9 cellular contexts compared by ENCODE assay signal in the genomic region with DNA sequence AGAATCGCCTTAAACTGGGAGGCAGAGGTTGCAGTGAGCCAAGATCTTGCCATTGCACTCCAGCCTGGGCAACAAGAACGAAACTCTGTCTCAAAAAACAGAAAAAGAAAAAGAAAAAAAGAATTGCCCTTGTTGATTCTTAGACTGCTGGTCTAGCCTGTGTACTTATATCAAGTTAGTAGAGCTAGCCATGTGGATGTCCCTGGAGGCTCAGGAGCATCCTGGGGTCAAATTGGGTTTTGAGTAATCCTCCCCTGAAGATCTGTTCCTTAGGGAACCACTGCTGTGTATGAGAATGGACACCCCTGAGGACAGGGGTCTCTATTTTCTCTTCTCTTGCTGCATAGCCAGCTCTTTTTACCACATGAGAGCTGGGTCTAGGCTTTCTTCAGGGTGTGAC. TPM values are rescaled to one million over a fixed set of nuclear protein-coding genes. Genes with fewer than 3 reads are reported as not detected.
DNase-seq lines count a peak whose midpoint lies in the region; ATAC-seq and TF ChIP-seq lines count a peak whose summit lies in the region.
"Had no signal": no experiment of that assay in that cellular context is flagged by ENCODE, and none has a peak within 500 bp of the region (broad histone marks: within the 10 kb centered on the region; RNA-seq: fewer than 3 reads in every experiment).

No MANE protein-coding gene starts in this region.

- H3K36me3 Mint-ChIP-seq in CD14-positive monocyte, result peaks cover 54 to 56% of the 10 kb centered on the region in 2 donors
- H3K36me3 Mint-ChIP-seq in activated T-helper 17 cell treated with anti-CD3 and anti-CD28 coated beads, Interleukin-2, amount 50 U/mL, for 72 hours (ENCODE audit: low read depth), result peaks cover 94% of the 10 kb centered on the region
- peaks cover 27% of the 10 kb centered on the region for H3K36me3 Mint-ChIP-seq in natural killer cell treated with Interleukin-12 subunit alpha and Interleukin-12 subunit beta and Interleukin-15 and Interleukin-18, amount 100 ng/mL, for 72 hours

- DNase-seq in CD14-positive monocyte (ENCODE audit: low spot score), result no peak
- DNase-seq in natural killer cell treated with Interleukin-12 subunit alpha and Interleukin-12 subunit beta and Interleukin-15 and Interleukin-18, amount 100 ng/mL, for 72 hours (ENCODE audit: low spot score), result no peak
- DNase-seq in cerebellar nuclear complex (lab: John Stamatoyannopoulos, UW), result no peak
- no peak for DNase-seq in GM10248 (ENCODE audit: extremely low spot score)
- DNase-seq: NCI-H446 had no signal

- TF ChIP-seq CTCF in CD14-positive monocyte (IDR thresholded peaks at IDR 0.05) (no peak), GM10248 (IDR thresholded peaks at IDR 0.05; ENCODE audit: control extremely low read depth, extremely low read depth, low read depth, missing control alignments) (no peak)

- no peaks in the 10 kb centered on the region for H3K9me3 Mint-ChIP-seq in CD14-positive monocyte
- H3K9me3 Mint-ChIP-seq in activated T-helper 17 cell treated with anti-CD3 and anti-CD28 coated beads, Interleukin-2, amount 50 U/mL, for 72 hours, result no peaks in the 10 kb centered on the region
- no peaks in the 10 kb centered on the region for H3K9me3 Mint-ChIP-seq in natural killer cell treated with Interleukin-12 subunit alpha and Interleukin-12 subunit beta and Interleukin-15 and Interleukin-18, amount 100 ng/mL, for 72 hours

- no peak overlapping the region for H3K4me3 Mint-ChIP-seq in CD14-positive monocyte
- H3K4me3 Mint-ChIP-seq in activated T-helper 17 cell treated with anti-CD3 and anti-CD28 coated beads, Interleukin-2, amount 50 U/mL, for 72 hours, result peak overlapping the region; percentile 79
- H3K4me3 Mint-ChIP-seq in natural killer cell treated with Interleukin-12 subunit alpha and Interleukin-12 subunit beta and Interleukin-15 and Interleukin-18, amount 100 ng/mL, for 72 hours, result peak overlapping the region; percentile 60

- H3K27ac Mint-ChIP-seq in CD14-positive monocyte, result peak overlapping the region in 6 of 7 donors; percentile 10 to 86 (median 68)
- peak overlapping the region; percentile 88 for H3K27ac Mint-ChIP-seq in activated T-helper 17 cell treated with anti-CD3 and anti-CD28 coated beads, Interleukin-2, amount 50 U/mL, for 72 hours
- peak overlapping the region; percentile 81 to 84 for H3K27ac Mint-ChIP-seq in natural killer cell treated with Interleukin-12 subunit alpha and Interleukin-12 subunit beta and Interleukin-15 and Interleukin-18, amount 100 ng/mL, for 72 hours

- intact Hi-C loops in CD14-positive monocyte (cut with micrococcal nuclease), result no loop called here

- peaks cover 62% of the 10 kb centered on the region for H3K4me1 Mint-ChIP-seq in CD14-positive monocyte
- peaks cover 65% of the 10 kb centered on the region for H3K4me1 Mint-ChIP-seq in activated T-helper 17 cell treated with anti-CD3 and anti-CD28 coated beads, Interleukin-2, amount 50 U/mL, for 72 hours
- peaks cover 62 to 65% of the 10 kb centered on the region in 2 donors for H3K4me1 Mint-ChIP-seq in natural killer cell treated with Interleukin-12 subunit alpha and Interleukin-12 subunit beta and Interleukin-15 and Interleukin-18, amount 100 ng/mL, for 72 hours (ENCODE audit: low read depth in 2 of 2)

- CTCF ChIA-PET in GM10248 (lab: Yijun Ruan, JAX), result interaction anchor here (0.7 to 15.4 kb wide), 10 partner anchors 10 to 232 kb away, joined by 3 to 268 read pairs (median 6); partner anchors contain the start of genes PRMT7, SLC7A6 and SLC7A6OS

- H3K27me3 Mint-ChIP-seq in CD14-positive monocyte (ENCODE audit: low read depth in 3 of 3), result no peaks in the 10 kb centered on the region
- H3K27me3 Mint-ChIP-seq in activated T-helper 17 cell treated with anti-CD3 and anti-CD28 coated beads, Interleukin-2, amount 50 U/mL, for 72 hours, result no peaks in the 10 kb centered on the region
- H3K27me3 Mint-ChIP-seq in natural killer cell treated with Interleukin-12 subunit alpha and Interleukin-12 subunit beta and Interleukin-15 and Interleukin-18, amount 100 ng/mL, for 72 hours, result no peaks in the 10 kb centered on the region

- ATAC-seq in GM21390 (IDR thresholded peaks at IDR 0.05; ENCODE audit: unreplicated experiment) (peak; percentile 3), HG02852 (IDR thresholded peaks at IDR 0.05; ENCODE audit: unreplicated experiment) (no peak), HG02884 (IDR thresholded peaks at IDR 0.05; ENCODE audit: unreplicated experiment) (no peak)
- no peak for ATAC-seq in activated T-helper 17 cell treated with anti-CD3 and anti-CD28 coated beads, Interleukin-2, amount 50 U/mL, for 72 hours (replicated peaks)
- ATAC-seq in natural killer cell treated with Interleukin-12 subunit alpha and Interleukin-12 subunit beta and Interleukin-15 and Interleukin-18, amount 100 ng/mL, for 72 hours, result no peak

- POLR2A ChIA-PET in GM10248 (lab: Yijun Ruan, JAX), result interaction anchor here (0.7 to 1.4 kb wide), 3 partner anchors 11 to 142 kb away, joined by 4 to 7 read pairs (median 6); partner anchors contain the start of gene SLC7A6

RNA-seq across cellular contexts. Expression of gene SLC7A6OS, which starts 21.5 kb away (rescaled TPM):
- 10 to 100 TPM in 1 of 2 donors, 1 to 10 TPM in 1; 9.7 to 10.5 TPM for polyA plus RNA-seq in CD14-positive monocyte
- total RNA-seq in activated T-helper 17 cell treated with anti-CD3 and anti-CD28 coated beads, Interleukin-2, amount 50 U/mL, for 72 hours, result 10 to 100 TPM; 21.3 to 21.8 TPM
- 10 to 100 TPM; 25.8 to 27.9 TPM for total RNA-seq in natural killer cell treated with Interleukin-12 subunit alpha and Interleukin-12 subunit beta and Interleukin-15 and Interleukin-18, amount 100 ng/mL, for 72 hours

RNA-seq across cellular contexts. Expression of gene PRMT7, which starts 21.6 kb away (rescaled TPM):
- 10 to 100 TPM; 15.0 to 15.2 TPM for polyA plus RNA-seq in CD14-positive monocyte
- 10 to 100 TPM; 53.3 to 57.8 TPM for total RNA-seq in activated T-helper 17 cell treated with anti-CD3 and anti-CD28 coated beads, Interleukin-2, amount 50 U/mL, for 72 hours
- total RNA-seq in natural killer cell treated with Interleukin-12 subunit alpha and Interleukin-12 subunit beta and Interleukin-15 and Interleukin-18, amount 100 ng/mL, for 72 hours, result 10 to 100 TPM; 45.7 to 90.9 TPM

RNA-seq across cellular contexts. Expression of gene SLC7A6, which starts 24.9 kb away (rescaled TPM):
- polyA plus RNA-seq in CD14-positive monocyte, result 1 to 10 TPM; 4.3 to 5.5 TPM
- 10 to 100 TPM; 65.6 to 99.0 TPM for total RNA-seq in activated T-helper 17 cell treated with anti-CD3 and anti-CD28 coated beads, Interleukin-2, amount 50 U/mL, for 72 hours
- total RNA-seq in natural killer cell treated with Interleukin-12 subunit alpha and Interleukin-12 subunit beta and Interleukin-15 and Interleukin-18, amount 100 ng/mL, for 72 hours, result 100 to 1,000 TPM in 1 of 2 donors, 10 to 100 TPM in 1; 56.2 to 111 TPM

RNA-seq across cellular contexts. Expression of gene PLA2G15, which starts 44.0 kb away (rescaled TPM):
- polyA plus RNA-seq in CD14-positive monocyte, result 10 to 100 TPM; 27.8 to 29.5 TPM
- total RNA-seq in activated T-helper 17 cell treated with anti-CD3 and anti-CD28 coated beads, Interleukin-2, amount 50 U/mL, for 72 hours, result 10 to 100 TPM; 11.2 to 15.5 TPM
- 10 to 100 TPM; 11.6 to 11.8 TPM for total RNA-seq in natural killer cell treated with Interleukin-12 subunit alpha and Interleukin-12 subunit beta and Interleukin-15 and Interleukin-18, amount 100 ng/mL, for 72 hours

RNA-seq across cellular contexts. Expression of gene ESRP2, which starts 53.3 kb away (rescaled TPM):
- polyA plus RNA-seq in CD14-positive monocyte, result not detected
- under 1 TPM; 0.13 to 0.15 TPM for total RNA-seq in activated T-helper 17 cell treated with anti-CD3 and anti-CD28 coated beads, Interleukin-2, amount 50 U/mL, for 72 hours
- under 1 TPM in 1 of 2 donors, not detected in 1; 0.12 TPM for total RNA-seq in natural killer cell treated with Interleukin-12 subunit alpha and Interleukin-12 subunit beta and Interleukin-15 and Interleukin-18, amount 100 ng/mL, for 72 hours

Comparison
In these comparisons a context has a peak if more than half of its experiments do, and no peak if none do; other contexts are left out.
1. H3K4me3 Mint-ChIP-seq: peak in activated T-helper 17 cell treated with anti-CD3 and anti-CD28 coated beads, Interleukin-2, amount 50 U/mL, for 72 hours (single experiment) and natural killer cell treated with Interleukin-12 subunit alpha and Interleukin-12 subunit beta and Interleukin-15 and Interleukin-18, amount 100 ng/mL, for 72 hours (single experiment); none in CD14-positive monocyte (0 of 2).
2. Peak in every context shown above with its lines, with median percentiles within 50 percentile points of each other: H3K27ac Mint-ChIP-seq.